Comparison of ENCODE assay signal across 28 cellular contexts in genomic region chr1:202179828-202180750, GRCh38. TPM values are rescaled to one million over a fixed set of nuclear protein-coding genes. Genes with fewer than 3 reads are reported as not detected.
A peak's percentile ranks its signal among the peaks of the same experiment; 100 is the strongest.
DNase-seq lines count a peak whose midpoint lies in the region; ATAC-seq, FAIRE-seq and TF ChIP-seq lines count a peak whose summit lies in the region.
"Had no signal": no experiment of that assay in that cellular context is flagged by ENCODE, and none has a peak within 500 bp of the region (broad histone marks: within the 10 kb centered on the region; RNA-seq: fewer than 3 reads in every experiment).

No MANE protein-coding gene starts in this region.

- FAIRE-seq in GM12891 (lab: Jason Lieb, UNC) = peak; percentile 51
- no peak for FAIRE-seq in K562 (lab: Jason Lieb, UNC)

- H3K27ac Mint-ChIP-seq in stimulated activated effector memory CD8-positive, alpha-beta T cell treated with anti-CD3 and anti-CD28 coated beads, Interleukin-12 subunit alpha, Interleukin-12 subunit beta, amount 100 ng/mL, for 72 hours = peak overlapping the region; percentile 37

- H3K9ac ChIP-seq in K562 (ENCODE audit: insufficient read depth in 1 of 2, low read depth in 2 of 2, low read length in 2 of 2) = peak overlapping the region in 1 of 2 experiments; percentile 68; a peak in 1 of 4 replicates
- H3K9ac ChIP-seq: BLaER1 had no signal

- no peak overlapping the region for H3K27ac ChIP-seq in K562 (ENCODE audit: extremely low read depth, low read depth, low read length)
- H3K27ac ChIP-seq: BLaER1, HL-60 had no signal

- no peaks in the 10 kb centered on the region for H3K36me3 Mint-ChIP-seq in stimulated activated effector memory CD8-positive, alpha-beta T cell treated with anti-CD3 and anti-CD28 coated beads, Interleukin-12 subunit alpha, Interleukin-12 subunit beta, amount 100 ng/mL, for 72 hours
- H3K36me3 Mint-ChIP-seq: CD4-positive, CD25-positive, alpha-beta regulatory T cell had no signal

- no peaks in the 10 kb centered on the region for H3K79me2 ChIP-seq in K562 (ENCODE audit: control insufficient read depth, insufficient read depth, low read length)

- in situ Hi-C loops in K562 (cut with MboI) = no loop called here

- peak; percentile 60 for ATAC-seq in HG02870 (IDR thresholded peaks at IDR 0.05; ENCODE audit: unreplicated experiment)
- ATAC-seq in K562 = no peak
- ATAC-seq in stimulated activated effector memory CD8-positive, alpha-beta T cell treated with anti-CD3 and anti-CD28 coated beads, Interleukin-12 subunit alpha, Interleukin-12 subunit beta, amount 100 ng/mL, for 72 hours = no peak
- ATAC-seq in HG02840 (IDR thresholded peaks at IDR 0.05; ENCODE audit: low FRiP score, unreplicated experiment) = no peak
- no peak for ATAC-seq in HG02938 (IDR thresholded peaks at IDR 0.05; ENCODE audit: unreplicated experiment)
- ATAC-seq: HCT116, Panc1 had no signal

- POLR2A ChIA-PET in K562 (lab: Yijun Ruan, JAX) = interaction anchor here (0.5 to 1.9 kb wide), 8 partner anchors 10 to 170 kb away, joined by 3 to 6 read pairs (median 4); partner anchors contain the start of genes LGR6 and PPP1R12B

- H3K4me3 ChIP-seq in K562 = no peak overlapping the region
- H3K4me3 ChIP-seq: BLaER1 had no signal

- 39% methylated on average over 19 of the region's 19 CpGs for WGBS in K562 (ENCODE audit: insufficient coverage, low coverage, missing lambda C conversion rate)

- no peaks in the 10 kb centered on the region for H3K9me3 ChIP-seq in K562 (replicated peaks; ENCODE audit: control insufficient read depth, insufficient read depth, low read depth, low read length)
- H3K9me3 ChIP-seq: BLaER1 had no signal

- no TSS peak for BruUV-seq in K562 (replicated peaks; lab: Mats Ljungman, UMichigan)

- TF ChIP-seq POLR2A in GM12891 (IDR thresholded peaks at IDR 0.05; ENCODE audit: low read depth, low read length) (no peak), K562 (conservative IDR thresholded peaks at IDR 0.05) (no peak)

- TF ChIP-seq CTCF in K562 (IDR thresholded peaks at IDR 0.05 in 2 of 3, conservative IDR thresholded peaks at IDR 0.05 in 1 of 3; ENCODE audit: insufficient read depth in 2 of 3, low read depth in 1 of 3, low read length in 3 of 3) = no peak

- H2AFZ ChIP-seq in K562 (ENCODE audit: low read depth, low read length) = no peak overlapping the region

- no peak overlapping the region for H3K4me2 ChIP-seq in K562 (ENCODE audit: insufficient read depth, low read length)
- H3K4me2 ChIP-seq: BLaER1 had no signal

- intact Hi-C loops in K562 (cut with micrococcal nuclease) = no loop called here

- H3K9me3 Mint-ChIP-seq in stimulated activated effector memory CD8-positive, alpha-beta T cell treated with anti-CD3 and anti-CD28 coated beads, Interleukin-12 subunit alpha, Interleukin-12 subunit beta, amount 100 ng/mL, for 72 hours = no peaks in the 10 kb centered on the region
- H3K9me3 Mint-ChIP-seq: CD4-positive, CD25-positive, alpha-beta regulatory T cell had no signal

- H3K27me3 ChIP-seq in K562 (ENCODE audit: control insufficient read depth in 2 of 2, insufficient read depth in 2 of 2, low read length in 2 of 2) = no peaks in the 10 kb centered on the region

- H3K4me3 Mint-ChIP-seq in stimulated activated effector memory CD8-positive, alpha-beta T cell treated with anti-CD3 and anti-CD28 coated beads, Interleukin-12 subunit alpha, Interleukin-12 subunit beta, amount 100 ng/mL, for 72 hours = no peak overlapping the region
- H3K4me3 Mint-ChIP-seq: CD4-positive, CD25-positive, alpha-beta regulatory T cell had no signal

- H3K4me1 Mint-ChIP-seq in stimulated activated effector memory CD8-positive, alpha-beta T cell treated with anti-CD3 and anti-CD28 coated beads, Interleukin-12 subunit alpha, Interleukin-12 subunit beta, amount 100 ng/mL, for 72 hours = peaks cover 25% of the 10 kb centered on the region

- H4K20me1 ChIP-seq in K562 (replicated peaks; ENCODE audit: control insufficient read depth, insufficient read depth, low read length) = peaks cover 10% of the 10 kb centered on the region
- H4K20me1 ChIP-seq: BLaER1 had no signal

- DNase-seq in GM12891 (ENCODE audit: insufficient read length, low spot score) (no peak), K562 (ENCODE audit: extremely low read depth in 1 of 4, low spot score in 3 of 4) (no peak), inferior parietal cortex (ENCODE audit: extremely low spot score) (no peak)
- no peak for DNase-seq in stimulated activated effector memory CD8-positive, alpha-beta T cell treated with anti-CD3 and anti-CD28 coated beads, Interleukin-12 subunit alpha, Interleukin-12 subunit beta, amount 100 ng/mL, for 72 hours (ENCODE audit: low spot score in 2 of 2)
- DNase-seq: CD4-positive, CD25-positive, alpha-beta regulatory T cell; DMS153; GOT3; Karpas-422; NCI-H1092; NCI-H1417 treated with DMSO at 0.1 percent for 48 hours; NCI-H1694 treated with DMSO at 0.1 percent for 48 hours; NCI-H2081 treated with DMSO at 0.1 percent for 48 hours; NCI-H2171 treated with DMSO at 0.1 percent for 48 hours; NCI-H345; NCI-H510A treated with DMSO at 0.1 percent for 48 hours; NCI-H774; NK-92 treated with Interleukin-12 subunit alpha and Interleukin-12 subunit beta, amount 100 ng/mL, for 24 hours; SHP77 treated with DMSO at 0.1 percent for 48 hours; T-helper 1 cell had no signal

- peaks cover 5% of the 10 kb centered on the region for H3K9me1 ChIP-seq in K562 (ENCODE audit: control insufficient read depth, insufficient read depth, low read length)

- 0 out of 3 replicates have a peak, but pooled peaks cover 4% of the 10 kb centered on the region for H3K36me3 ChIP-seq in K562 (ENCODE audit: control insufficient read depth, insufficient read depth, low read length)
- H3K36me3 ChIP-seq: BLaER1 had no signal

- CTCF ChIA-PET in K562 (lab: Yijun Ruan, JAX; ENCODE audit: low intra/inter-chr PET ratio) = no interaction called here

- no peak for TF ChIP-seq EP300 in K562 (IDR thresholded peaks at IDR 0.05; ENCODE audit: low read length)

- TF ChIP-seq RAD21 in K562 (CRISPR knock-in tag; conservative IDR thresholded peaks at IDR 0.05 in 1 of 2, IDR thresholded peaks at IDR 0.05 in 1 of 2) = no peak

- H3K4me1 ChIP-seq in K562 (replicated peaks in 1 of 2; ENCODE audit: control insufficient read depth in 2 of 2, insufficient read depth in 2 of 2, low read length in 2 of 2) = peaks cover 0 to 18% of the 10 kb centered on the region in 2 experiments; a peak in 3 of 5 replicates
- H3K4me1 ChIP-seq: BLaER1 had no signal

RNA-seq across cellular contexts. Expression of gene LGR6, which starts 13.5 kb away (rescaled TPM):
- not detected for polyA plus RNA-seq in GM12891 (2012; ENCODE audit: low read depth, missing spikeins)
- total RNA-seq in K562 (2011; cell fraction: chromatin; rRNA removed; ENCODE audit: low replicate concordance) = 0.72 and 0.77 TPM in 2 replicates
- 0.17 and 0.79 TPM in 2 replicates for total RNA-seq in K562 (2011; cell fraction: nucleolus; rRNA removed)
- total RNA-seq in K562 (2011; cell fraction: nucleoplasm; rRNA removed) = 0.66 and 0.76 TPM in 2 replicates
- total RNA-seq in K562 (2014; rRNA removed) (0.12 and 0.45 TPM in 2 replicates), K562 (2014; rRNA removed; fragmentation: Illumina TruSeq; extraction: Trizol) (0.11 and 0.13 TPM in 2 replicates), K562 (2015; rRNA removed; fragmentation: Illumina TruSeq; extraction: Trizol) (0.26 and 0.29 TPM in 2 replicates), K562 (2021) (0.20 and 0.31 TPM in 2 replicates)
- polyA plus RNA-seq in K562 (2011; rRNA removed) (0.14 and 0.47 TPM in 2 replicates), K562 (2014; fragmentation: Illumina TruSeq; extraction: Trizol) (0.21 and 0.54 TPM in 2 replicates), K562 (2014; fragmentation: Nextera tagmentation; extraction: Ambion mirVana) (under 1 TPM in 1 of 2 experiments, not detected in 1; 0.01 TPM), K562 (2014; rRNA removed) (0.12 and 0.42 TPM in 2 replicates)
- polyA plus RNA-seq in K562 (2011; cell fraction: cytosol; rRNA removed) = 0.22 and 0.24 TPM in 2 replicates
- polyA plus RNA-seq in K562 (2011; cell fraction: nucleus; rRNA removed) = 1.2 and 1.8 TPM in 2 replicates
- polyA plus RNA-seq in K562 (2012) = 0.26 and 0.96 TPM in 2 replicates
- polyA minus RNA-seq in K562 (2011; rRNA and poly(A)+ RNA removed) = not detected in 2 replicates
- not detected in 2 replicates for polyA minus RNA-seq in K562 (2011; cell fraction: cytosol; rRNA and poly(A)+ RNA removed)
- polyA minus RNA-seq in K562 (2011; cell fraction: nucleus; rRNA and poly(A)+ RNA removed) = 0.40 and 0.89 TPM in 2 replicates
- total RNA-seq: A172, OCI-LY7 had no signal

RNA-seq across cellular contexts. Expression of gene PTPN7, which starts 19.7 kb away (rescaled TPM):
- polyA plus RNA-seq in GM12891 (2012; ENCODE audit: low read depth, missing spikeins) = 56.6 TPM
- 135 and 260 TPM in 2 replicates for total RNA-seq in K562 (2011; cell fraction: chromatin; rRNA removed; ENCODE audit: low replicate concordance)
- 174 and 175 TPM in 2 replicates for total RNA-seq in K562 (2011; cell fraction: nucleolus; rRNA removed)
- 146 and 165 TPM in 2 replicates for total RNA-seq in K562 (2011; cell fraction: nucleoplasm; rRNA removed)
- total RNA-seq in K562 (2014; rRNA removed) (121 and 126 TPM in 2 replicates), K562 (2014; rRNA removed; fragmentation: Illumina TruSeq; extraction: Trizol) (61.7 and 65.6 TPM in 2 replicates), K562 (2015; rRNA removed; fragmentation: Illumina TruSeq; extraction: Trizol) (116 and 120 TPM in 2 replicates), K562 (2021) (112 and 139 TPM in 2 replicates)
- polyA plus RNA-seq in K562 (2011; rRNA removed) (80.7 and 176 TPM in 2 replicates), K562 (2014; fragmentation: Illumina TruSeq; extraction: Trizol) (144 and 189 TPM in 2 replicates), K562 (2014; fragmentation: Nextera tagmentation; extraction: Ambion mirVana) (10 to 100 TPM; 18.7 to 19.8 TPM), K562 (2014; rRNA removed) (123 and 128 TPM in 2 replicates)
- 155 and 163 TPM in 2 replicates for polyA plus RNA-seq in K562 (2011; cell fraction: cytosol; rRNA removed)
- polyA plus RNA-seq in K562 (2011; cell fraction: nucleus; rRNA removed) = 215 and 278 TPM in 2 replicates
- polyA plus RNA-seq in K562 (2012) = 146 and 171 TPM in 2 replicates
- 58.0 and 78.3 TPM in 2 replicates for polyA minus RNA-seq in K562 (2011; rRNA and poly(A)+ RNA removed)
- polyA minus RNA-seq in K562 (2011; cell fraction: cytosol; rRNA and poly(A)+ RNA removed) = 54.1 and 65.3 TPM in 2 replicates
- 38.1 and 80.1 TPM in 2 replicates for polyA minus RNA-seq in K562 (2011; cell fraction: nucleus; rRNA and poly(A)+ RNA removed)
- total RNA-seq: A172 had no signal

RNA-seq across cellular contexts. Expression of gene ARL8A, which starts 35.6 kb away (rescaled TPM):
- 12.4 TPM for polyA plus RNA-seq in GM12891 (2012; ENCODE audit: low read depth, missing spikeins)
- 15.5 and 36.2 TPM in 2 replicates for total RNA-seq in K562 (2011; cell fraction: chromatin; rRNA removed; ENCODE audit: low replicate concordance)
- total RNA-seq in K562 (2011; cell fraction: nucleolus; rRNA removed) = 13.9 and 24.0 TPM in 2 replicates
- 13.5 and 19.8 TPM in 2 replicates for total RNA-seq in K562 (2011; cell fraction: nucleoplasm; rRNA removed)
- total RNA-seq in K562 (2014; rRNA removed) (13.1 and 21.8 TPM in 2 replicates), K562 (2014; rRNA removed; fragmentation: Illumina TruSeq; extraction: Trizol) (7.9 and 9.2 TPM in 2 replicates), K562 (2015; rRNA removed; fragmentation: Illumina TruSeq; extraction: Trizol) (11.1 and 11.8 TPM in 2 replicates), K562 (2021) (19.1 and 22.7 TPM in 2 replicates)
- polyA plus RNA-seq in K562 (2011; rRNA removed) (27.3 and 58.1 TPM in 2 replicates), K562 (2014; fragmentation: Illumina TruSeq; extraction: Trizol) (11.4 and 15.9 TPM in 2 replicates), K562 (2014; fragmentation: Nextera tagmentation; extraction: Ambion mirVana) (under 1 TPM; 0.17 to 0.32 TPM), K562 (2014; rRNA removed) (15.3 and 15.6 TPM in 2 replicates)
- 17.5 and 24.2 TPM in 2 replicates for polyA plus RNA-seq in K562 (2011; cell fraction: cytosol; rRNA removed)
- 31.3 and 39.1 TPM in 2 replicates for polyA plus RNA-seq in K562 (2011; cell fraction: nucleus; rRNA removed)
- 21.7 and 25.7 TPM in 2 replicates for polyA plus RNA-seq in K562 (2012)
- polyA minus RNA-seq in K562 (2011; rRNA and poly(A)+ RNA removed) = 12.5 and 17.4 TPM in 2 replicates
- 11.4 and 13.7 TPM in 2 replicates for polyA minus RNA-seq in K562 (2011; cell fraction: cytosol; rRNA and poly(A)+ RNA removed)
- polyA minus RNA-seq in K562 (2011; cell fraction: nucleus; rRNA and poly(A)+ RNA removed) = 3.4 and 10.0 TPM in 2 replicates

RNA-seq across cellular contexts. Expression of gene GPR37L1, which starts 57.4 kb away (rescaled TPM):
- 0.04 TPM for polyA plus RNA-seq in GM12891 (2012; ENCODE audit: low read depth, missing spikeins)
- total RNA-seq in K562 (2011; cell fraction: chromatin; rRNA removed; ENCODE audit: low replicate concordance) = not detected in 2 replicates
- under 0.01 TPM in 2 replicates for total RNA-seq in K562 (2011; cell fraction: nucleolus; rRNA removed)
- total RNA-seq in K562 (2011; cell fraction: nucleoplasm; rRNA removed) = not detected in 2 replicates
- total RNA-seq in K562 (2014; rRNA removed) (not detected in 2 replicates), K562 (2014; rRNA removed; fragmentation: Illumina TruSeq; extraction: Trizol) (not detected in 2 replicates), K562 (2015; rRNA removed; fragmentation: Illumina TruSeq; extraction: Trizol) (not detected in 2 replicates), K562 (2021) (not detected in 2 replicates)
- polyA plus RNA-seq in K562 (2011; rRNA removed) (0.01 TPM in 1 of 2 replicates, not detected in the other), K562 (2014; fragmentation: Illumina TruSeq; extraction: Trizol) (not detected in 2 replicates), K562 (2014; fragmentation: Nextera tagmentation; extraction: Ambion mirVana) (not detected), K562 (2014; rRNA removed) (not detected in 2 replicates)
- 0.01 TPM in 1 of 2 replicates, not detected in the other for polyA plus RNA-seq in K562 (2011; cell fraction: cytosol; rRNA removed)
- polyA plus RNA-seq in K562 (2011; cell fraction: nucleus; rRNA removed) = 0.01 TPM in 1 of 2 replicates, not detected in the other
- 0.07 TPM in 2 replicates for polyA plus RNA-seq in K562 (2012)
- polyA minus RNA-seq in K562 (2011; rRNA and poly(A)+ RNA removed) = not detected in 2 replicates
- polyA minus RNA-seq in K562 (2011; cell fraction: cytosol; rRNA and poly(A)+ RNA removed) = not detected in 2 replicates
- not detected in 2 replicates for polyA minus RNA-seq in K562 (2011; cell fraction: nucleus; rRNA and poly(A)+ RNA removed)
- total RNA-seq: CD4-positive, CD25-positive, alpha-beta regulatory T cell had no signal
